In the genomic region with DNA sequence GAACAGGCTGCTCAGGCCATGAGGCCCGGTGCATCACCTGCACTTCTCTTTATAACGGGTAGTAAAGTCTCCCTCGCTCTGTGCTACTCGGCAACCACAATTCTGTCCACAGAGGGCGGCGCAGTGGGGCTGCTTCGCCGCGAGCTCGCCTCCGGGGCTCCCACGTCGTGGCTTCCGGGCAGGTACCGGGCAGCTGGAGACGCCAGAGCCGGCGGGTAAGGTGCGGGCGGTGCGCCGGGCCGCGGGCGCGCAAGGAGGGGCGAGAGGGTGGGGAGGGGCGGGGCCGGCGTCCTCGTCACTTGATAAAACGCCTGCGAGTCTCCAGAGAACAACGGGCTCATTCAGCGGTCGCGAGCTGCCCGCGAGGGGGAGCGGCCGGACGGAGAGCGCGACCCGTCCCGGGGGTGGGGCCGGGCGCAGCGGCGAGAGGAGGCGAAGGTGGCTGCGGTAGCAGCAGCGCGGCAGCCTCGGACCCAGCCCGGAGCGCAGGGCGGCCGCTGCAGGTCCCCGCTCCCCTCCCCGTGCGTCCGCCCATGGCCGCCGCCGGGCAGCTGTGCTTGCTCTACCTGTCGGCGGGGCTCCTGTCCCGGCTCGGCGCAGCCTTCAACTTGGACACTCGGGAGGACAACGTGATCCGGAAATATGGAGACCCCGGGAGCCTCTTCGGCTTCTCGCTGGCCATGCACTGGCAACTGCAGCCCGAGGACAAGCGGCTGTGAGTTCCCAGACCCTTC, we compare ENCODE assay signal across 8 cellular contexts.
DNase-seq lines count a peak whose midpoint lies in the region; ATAC-seq and TF ChIP-seq lines count a peak whose summit lies in the region.

A gene (plus strand): TSS at position 331 of the 734 bp plus-strand sequence.

- no peaks in the 10 kb centered on the region for H3K36me3 Mint-ChIP-seq in nephron (ENCODE audit: low read depth)

- H3K4me3 ChIP-seq in fibroblast of pulmonary artery (replicated peaks; ENCODE audit: low read depth, low read length), result peak within 1 kb of the TSS; percentile 57

- peak within 1 kb of the TSS; percentile 94 for H3K27ac ChIP-seq in RWPE1

- H3K9me3 Mint-ChIP-seq in nephron, result no peaks in the 10 kb centered on the region

- peak; percentile 59 for DNase-seq in DMS153 treated with DMSO at 0.1 percent for 48 hours (lab: John Stamatoyannopoulos, UW; ENCODE audit: unreplicated experiment)
- peak; percentile 85 for DNase-seq in HuH-7.5 (ENCODE audit: low spot score)
- peak; percentile 80 for DNase-seq in RWPE1 (ENCODE audit: low spot score)
- peak; percentile 68 for DNase-seq in activated effector memory CD4-positive, alpha-beta T cell treated with Interleukin-2 at 50 U/mL for 16 hours
- DNase-seq in fibroblast of pulmonary artery (ENCODE audit: low read depth), result peak; percentile 33
- peak; percentile 73 to 92 (median 77) for DNase-seq in stimulated activated naive CD4-positive, alpha-beta T cell (lab: John Stamatoyannopoulos, UW)

- H3K4me1 Mint-ChIP-seq in nephron, result peaks cover 16% of the 10 kb centered on the region

- peak within 1 kb of the TSS; percentile 33 to 94 (median 51) for H3K27ac Mint-ChIP-seq in nephron

- CTCF ChIA-PET in RWPE1 (lab: Yijun Ruan, JAX), result interaction anchor here (0.5 to 3.6 kb wide), 6 partner anchors 23 to 255 kb away, joined by 3 to 24 read pairs (median 3); no protein-coding TSS in a partner anchor

- ATAC-seq in HG02571 (IDR thresholded peaks at IDR 0.05; ENCODE audit: unreplicated experiment), result no peak

- TF ChIP-seq CTCF in RWPE1 (conservative IDR thresholded peaks at IDR 0.05; ENCODE audit: low read depth) (no peak), fibroblast of pulmonary artery (IDR thresholded peaks at IDR 0.05; ENCODE audit: low read length, missing control alignments) (no peak), nephron (IDR thresholded peaks at IDR 0.05; ENCODE audit: unreplicated experiment in 3 of 3) (peak in 1 of 3 experiments; percentile 23)

- peak within 1 kb of the TSS; percentile 85 to 91 (median 88) for H3K4me3 Mint-ChIP-seq in nephron

- POLR2A ChIA-PET in RWPE1 (lab: Yijun Ruan, JAX; ENCODE audit: low non-redundant PET), result interaction anchor here (0.6 to 1.3 kb wide), 2 partner anchors 18 to 255 kb away, joined by 3 to 8 read pairs; no protein-coding TSS in a partner anchor

- peaks cover 62% of the 10 kb centered on the region for H3K27me3 Mint-ChIP-seq in nephron (ENCODE audit: low read depth)

Comparison
In these comparisons a context has a peak if more than half of its experiments do, and no peak if none do; other contexts are left out.
1. DNase-seq: peak in every context shown above with its lines; median percentile 85 in HuH-7.5; 80 in RWPE1; 77 in stimulated activated naive CD4-positive, alpha-beta T cell; 68 in activated effector memory CD4-positive, alpha-beta T cell treated with Interleukin-2 at 50 U/mL for 16 hours; 59 in DMS153 treated with DMSO at 0.1 percent for 48 hours; 33 in fibroblast of pulmonary artery.